11 cellular contexts compared by ENCODE assay signal in the genomic region with DNA sequence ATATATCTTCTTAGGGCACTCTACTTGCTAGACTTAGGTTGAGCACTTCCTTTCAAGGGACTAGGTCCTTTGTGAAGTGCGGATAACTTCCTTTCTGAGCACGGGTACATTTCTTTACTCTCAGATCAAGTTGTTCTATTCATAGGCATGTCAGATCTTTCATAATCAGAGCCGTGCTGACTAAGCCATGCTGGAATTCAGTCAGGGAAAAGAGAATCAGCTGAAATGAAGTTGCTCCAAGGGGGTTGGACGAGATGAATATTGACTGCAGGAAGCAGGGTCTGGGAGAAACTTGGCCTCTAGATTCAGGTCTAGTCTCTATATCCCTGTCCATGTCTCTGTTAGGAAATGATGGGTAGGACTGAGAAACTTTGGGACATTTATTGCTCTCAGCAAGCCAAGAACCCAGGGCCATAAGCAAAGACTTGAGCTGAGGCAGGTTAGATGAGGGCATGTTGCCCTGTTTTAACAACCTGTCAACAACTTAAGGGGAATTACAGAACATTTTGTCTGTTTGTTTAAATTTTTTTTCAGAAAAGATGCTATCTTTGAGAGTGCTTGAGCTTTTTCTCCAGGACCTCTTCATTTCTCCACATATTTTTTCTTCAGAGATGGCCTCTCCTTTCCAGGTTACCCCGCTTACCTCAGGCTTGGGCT. TPM values are rescaled to one million over a fixed set of nuclear protein-coding genes. Genes with fewer than 3 reads are reported as not detected.
DNase-seq lines count a peak whose midpoint lies in the region; ATAC-seq, FAIRE-seq and TF ChIP-seq lines count a peak whose summit lies in the region.
"Had no signal": no experiment of that assay in that cellular context is flagged by ENCODE, and none has a peak within 500 bp of the region (broad histone marks: within the 10 kb centered on the region; RNA-seq: fewer than 3 reads in every experiment).

No MANE protein-coding gene starts in this region.

- H3K36me3 Mint-ChIP-seq in naive thymus-derived CD8-positive, alpha-beta T cell, result no peaks in the 10 kb centered on the region
- no peaks in the 10 kb centered on the region for H3K36me3 Mint-ChIP-seq in activated naive CD8-positive, alpha-beta T cell treated with anti-CD3 and anti-CD28 coated beads for 36 hours

- in situ Hi-C loops in gastrocnemius medialis (cut with MboI; ENCODE audit: low sequenced_read_pairs in 4 of 4), result no loop called here

- H3K4me1 ChIP-seq in ascending aorta, result peaks cover 0 to 15% of the 10 kb centered on the region in 2 donors
- peaks cover 0 to 4% of the 10 kb centered on the region in 2 donors for H3K4me1 ChIP-seq in gastrocnemius medialis

- H3K27me3 ChIP-seq in ascending aorta (no peaks in the 10 kb centered on the region), gastrocnemius medialis (no peaks in the 10 kb centered on the region)

- H3K9me3 ChIP-seq in ascending aorta (no peaks in the 10 kb centered on the region), gastrocnemius medialis (no peaks in the 10 kb centered on the region)

- TF ChIP-seq POLR2A in GM12891 (IDR thresholded peaks at IDR 0.05; ENCODE audit: low read depth, low read length) (no peak), gastrocnemius medialis (IDR thresholded peaks at IDR 0.05) (no peak)

- H3K9me3 Mint-ChIP-seq in naive thymus-derived CD8-positive, alpha-beta T cell, result no peaks in the 10 kb centered on the region
- no peaks in the 10 kb centered on the region for H3K9me3 Mint-ChIP-seq in activated naive CD8-positive, alpha-beta T cell treated with anti-CD3 and anti-CD28 coated beads for 36 hours
- H3K9me3 Mint-ChIP-seq: activated CD8-positive, alpha-beta T cell treated with anti-CD3 and anti-CD28 coated beads for 36 hours had no signal

- POLR2A ChIA-PET in naive thymus-derived CD8-positive, alpha-beta T cell (lab: Charles Lee), result no interaction called here

- FAIRE-seq in GM12891 (lab: Jason Lieb, UNC), result peak; percentile 45

- no peaks in the 10 kb centered on the region for H3K4me1 Mint-ChIP-seq in naive thymus-derived CD8-positive, alpha-beta T cell
- no peaks in the 10 kb centered on the region for H3K4me1 Mint-ChIP-seq in activated naive CD8-positive, alpha-beta T cell treated with anti-CD3 and anti-CD28 coated beads for 36 hours

- H3K27me3 Mint-ChIP-seq in naive thymus-derived CD8-positive, alpha-beta T cell, result peaks cover 11 to 34% (median 18%) of the 10 kb centered on the region in 5 donors
- peaks cover 12% of the 10 kb centered on the region for H3K27me3 Mint-ChIP-seq in activated naive CD8-positive, alpha-beta T cell treated with anti-CD3 and anti-CD28 coated beads for 36 hours

- TF ChIP-seq CTCF in ascending aorta (IDR thresholded peaks at IDR 0.05), result no peak
- TF ChIP-seq CTCF in gastrocnemius medialis (IDR thresholded peaks at IDR 0.05 in 4 of 5, conservative IDR thresholded peaks at IDR 0.05 in 1 of 5), result no peak

- H3K4me3 ChIP-seq in ascending aorta (no peak overlapping the region), gastrocnemius medialis (no peak overlapping the region)

- H3K36me3 ChIP-seq in ascending aorta, result no peaks in the 10 kb centered on the region
- no peaks in the 10 kb centered on the region for H3K36me3 ChIP-seq in gastrocnemius medialis

- H3K4me3 Mint-ChIP-seq in naive thymus-derived CD8-positive, alpha-beta T cell, result no peak overlapping the region
- H3K4me3 Mint-ChIP-seq in activated naive CD8-positive, alpha-beta T cell treated with anti-CD3 and anti-CD28 coated beads for 36 hours, result no peak overlapping the region
- H3K4me3 Mint-ChIP-seq: activated CD8-positive, alpha-beta T cell treated with anti-CD3 and anti-CD28 coated beads for 36 hours had no signal

- no peak overlapping the region for H3K27ac Mint-ChIP-seq in naive thymus-derived CD8-positive, alpha-beta T cell
- no peak overlapping the region for H3K27ac Mint-ChIP-seq in activated naive CD8-positive, alpha-beta T cell treated with anti-CD3 and anti-CD28 coated beads for 36 hours
- H3K27ac Mint-ChIP-seq: activated CD8-positive, alpha-beta T cell treated with anti-CD3 and anti-CD28 coated beads for 36 hours had no signal

- intact Hi-C loops in ascending aorta (cut with DNase I), result loop anchor here (2.0 to 10.0 kb wide), 2 partner anchors 28 to 1042 kb away; a partner anchor contains a TSS
- intact Hi-C loops in gastrocnemius medialis (cut with DNase I; ENCODE audit: low total_unique reads), result no loop called here

- no peak for DNase-seq in GM12891 (ENCODE audit: insufficient read length, low spot score)
- peak in 1 of 2 donors; percentile 67 for DNase-seq in ascending aorta (ENCODE audit: low spot score in 2 of 2)
- DNase-seq in glomerular endothelial cell (ENCODE audit: extremely low read depth, low read depth, low spot score), result peak; percentile 72
- DNase-seq in gastrocnemius medialis, result peak in 1 of 2 donors; percentile 23
- DNase-seq in naive thymus-derived CD8-positive, alpha-beta T cell, result no peak
- DNase-seq in activated naive CD8-positive, alpha-beta T cell treated with anti-CD3 and anti-CD28 coated beads for 36 hours, result no peak
- DNase-seq: activated CD8-positive, alpha-beta T cell treated with anti-CD3 and anti-CD28 coated beads for 36 hours; NCI-H146 had no signal

- H3K27ac ChIP-seq in ascending aorta, result peak overlapping the region; percentile 66 to 68
- no peak overlapping the region for H3K27ac ChIP-seq in gastrocnemius medialis

- peak; percentile 88 to 99 for ATAC-seq in gastrocnemius medialis
- ATAC-seq in HG02973 (IDR thresholded peaks at IDR 0.05; ENCODE audit: unreplicated experiment), result no peak
- no peak for ATAC-seq in naive thymus-derived CD8-positive, alpha-beta T cell
- no peak for ATAC-seq in HG02798 (IDR thresholded peaks at IDR 0.05; ENCODE audit: poor library complexity, unreplicated experiment)
- ATAC-seq: activated CD8-positive, alpha-beta T cell treated with anti-CD3 and anti-CD28 coated beads for 36 hours; left lobe of liver had no signal

TF ChIP-seq in GM12891, 5 proteins besides CTCF, POLR2A, EP300 and RAD21:
- no peak for TF ChIP-seq SPI1 (IDR thresholded peaks at IDR 0.05; ENCODE audit: low read depth, low read length)
- no peak for TF ChIP-seq PAX5 (IDR thresholded peaks at IDR 0.05; ENCODE audit: insufficient read depth, low read length, severe bottlenecking)
- no peak for TF ChIP-seq POU2F2 (IDR thresholded peaks at IDR 0.05; ENCODE audit: low read depth, low read length)
- TF ChIP-seq TAF1 (IDR thresholded peaks at IDR 0.05; ENCODE audit: low read depth, low read length), result no peak
- no peak for TF ChIP-seq POLR2AphosphoS5 (IDR thresholded peaks at IDR 0.05; ENCODE audit: low read depth, low read length)
TF ChIP-seq in GM12891: peak in this region for 0.

RNA-seq across cellular contexts. Expression of a gene that starts 28.3 kb away (rescaled TPM):
- polyA plus RNA-seq in GM12891 (2012; ENCODE audit: low read depth, missing spikeins), result not detected
- 4.0 TPM for total RNA-seq in ascending aorta
- total RNA-seq in glomerular endothelial cell, result 5.6 and 7.7 TPM in 2 replicates
- 10 to 100 TPM in 3 of 4 donors, 1 to 10 TPM in 1; 4.0 to 56.1 (median 22.5) TPM for total RNA-seq in gastrocnemius medialis
- under 1 TPM; 0.47 to 0.52 TPM for total RNA-seq in naive thymus-derived CD8-positive, alpha-beta T cell
- 1 to 10 TPM in 2 of 3 donors, under 1 TPM in 1; 0.98 to 9.0 (median 2.2) TPM for polyA plus RNA-seq in naive thymus-derived CD8-positive, alpha-beta T cell
- under 1 TPM in 1 of 2 experiments, not detected in 1; 0.28 TPM for total RNA-seq in activated naive CD8-positive, alpha-beta T cell treated with anti-CD3 and anti-CD28 coated beads for 36 hours

Comparison
In these comparisons a context has a peak if more than half of its experiments do, and no peak if none do; other contexts are left out.
1. H3K27ac ChIP-seq: peak in ascending aorta (2 of 2); none in gastrocnemius medialis (0 of 4).
2. ATAC-seq: peak in gastrocnemius medialis (2 of 2); none in HG02973 (single experiment), naive thymus-derived CD8-positive, alpha-beta T cell (0 of 2) and HG02798 (single experiment).